In genomic region chr11:57254631-57255030, GRCh38 we compare ENCODE assay signal across 26 cellular contexts. TPM values are rescaled to one million over a fixed set of nuclear protein-coding genes. Genes with fewer than 3 reads are reported as not detected.
"Had no signal": no experiment of that assay in that cellular context is flagged by ENCODE, and none has a peak within 500 bp of the region (broad histone marks: within the 10 kb centered on the region; RNA-seq: fewer than 3 reads in every experiment).

No MANE protein-coding gene starts in this region.

- H3K4me3 ChIP-seq: left lung, lower lobe of right lung, psoas muscle, right lobe of liver, stomach, testis, thyroid gland, transverse colon, upper lobe of right lung had no signal

- H3K36me3 ChIP-seq: left lung, lower lobe of right lung, neutrophil, right lobe of liver, stomach, thyroid gland, transverse colon, upper lobe of right lung had no signal

- H3K27ac ChIP-seq: left lung, lower lobe of right lung, neutrophil, parathyroid adenoma, psoas muscle, right lobe of liver, stomach, testis, thyroid gland, transverse colon, upper lobe of right lung had no signal

- H3K4me1 ChIP-seq: left lung, parathyroid adenoma, right lobe of liver, testis had no signal

- H3K9ac ChIP-seq: parathyroid adenoma had no signal

- H3K9me3 ChIP-seq: neutrophil, psoas muscle, testis, thyroid gland, transverse colon, upper lobe of right lung had no signal

- H3K79me2 ChIP-seq: parathyroid adenoma had no signal

- DNase-seq: hypothalamus; immature natural killer cell; kidney; left colon; left lung; lower lobe of right lung; mammary epithelial cell; mesenchymal stem cell; naive thymus-derived CD8-positive, alpha-beta T cell; occipital lobe; psoas muscle; right lobe of liver; stimulated activated CD4-positive, alpha-beta T cell treated with anti-CD3 and anti-CD28 coated beads, Interleukin-12 subunit alpha, Interleukin-12 subunit beta, amount 100 ng/mL, for 4 hours; stimulated activated CD4-positive, alpha-beta T cell treated with anti-CD3 and anti-CD28 coated beads, Interleukin-15, amount 100 ng/mL, for 24 hours; stimulated activated CD4-positive, alpha-beta T cell treated with anti-CD3 and anti-CD28 coated beads, Interleukin-2, amount 100 ng/mL, for 24 hours; stimulated activated CD4-positive, alpha-beta T cell treated with anti-CD3 and anti-CD28 coated beads, Interleukin-4, amount 100 ng/mL, for 1 hour; stimulated activated naive B cell treated with anti-CD40 and anti-IgM and Interleukin-4, amounts not matched to agents 10 μg/mL and 1 μg/mL and 100 μg/mL, for 72 hours; stimulated activated naive CD8-positive, alpha-beta T cell treated with anti-CD3 and anti-CD28 coated beads, Interleukin-15, Interleukin-2, amounts not matched to agents 100 U/mL and 50 U/mL, for 24 hours; stomach; testis; thyroid gland; transverse colon; upper lobe of right lung had no signal

- H2AFZ ChIP-seq: parathyroid adenoma had no signal

- H3K27me3 ChIP-seq: left lung, right lobe of liver, testis, thyroid gland, transverse colon, upper lobe of right lung had no signal

RNA-seq across cellular contexts. Expression of gene APLNR, which starts 17.6 kb away (rescaled TPM):
- total RNA-seq: mammary epithelial cell; naive thymus-derived CD8-positive, alpha-beta T cell; osteocyte had no signal
- polyA plus RNA-seq: mammary epithelial cell; naive thymus-derived CD8-positive, alpha-beta T cell had no signal
